Comparison of ENCODE assay signal across 17 cellular contexts in genomic region chr14:64950889-64951288, GRCh38. TPM values are rescaled to one million over a fixed set of nuclear protein-coding genes. Genes with fewer than 3 reads are reported as not detected.
DNase-seq lines count a peak whose midpoint lies in the region; ATAC-seq and TF ChIP-seq lines count a peak whose summit lies in the region.
"Had no signal": no experiment of that assay in that cellular context is flagged by ENCODE, and none has a peak within 500 bp of the region (broad histone marks: within the 10 kb centered on the region; RNA-seq: fewer than 3 reads in every experiment).

No MANE protein-coding gene starts in this region.

- H3K27me3 ChIP-seq in heart right ventricle (no peaks in the 10 kb centered on the region), vagina (no peaks in the 10 kb centered on the region)
- H3K27me3 ChIP-seq: BLaER1 had no signal

- ATAC-seq in heart right ventricle (peak; percentile 75 to 91 (median 84)), GM18519 (IDR thresholded peaks at IDR 0.05; ENCODE audit: low FRiP score, unreplicated experiment) (no peak)
- no peak for ATAC-seq in activated CD8-positive, alpha-beta memory T cell treated with anti-CD3 and anti-CD28 coated beads, Interleukin-2, amount 10 ng/mL, durations not matched to agents 7 days and 5 days
- ATAC-seq: PC-3 had no signal

- H3K4me3 ChIP-seq in heart right ventricle (peak overlapping the region in 9 of 10 donors; percentile 9 to 44 (median 28)), vagina (no peak overlapping the region)
- H3K4me3 ChIP-seq: BLaER1 had no signal

- H3K9me3 ChIP-seq in heart right ventricle: no peaks in the 10 kb centered on the region
- H3K9me3 ChIP-seq in vagina: no peaks in the 10 kb centered on the region
- H3K9me3 ChIP-seq: BLaER1 had no signal

- H3K36me3 ChIP-seq in heart right ventricle: peaks cover 0 to 51% (median 5%) of the 10 kb centered on the region in 9 donors
- H3K36me3 ChIP-seq in vagina: peaks cover 0 to 13% of the 10 kb centered on the region in 2 donors

- no peaks in the 10 kb centered on the region for H3K9me3 Mint-ChIP-seq in activated T-cell treated with anti-CD3 and anti-CD28 coated beads, Interleukin-2, amount 50 U/mL, for 24 hours
- H3K9me3 Mint-ChIP-seq in activated CD8-positive, alpha-beta memory T cell treated with anti-CD3 and anti-CD28 coated beads, Interleukin-2, amount 10 ng/mL, durations not matched to agents 7 days and 5 days (ENCODE audit: low read depth): no peaks in the 10 kb centered on the region

- intact Hi-C loops in heart right ventricle (cut with DNase I): loop anchor here in 1 of 10 donors (2.0 kb wide), 1 partner anchor 34 kb away; no protein-coding TSS in a partner anchor
- intact Hi-C loops in vagina (cut with DNase I): no loop called here

- TF ChIP-seq CTCF in heart right ventricle (IDR thresholded peaks at IDR 0.05): no peak
- TF ChIP-seq CTCF in vagina (IDR thresholded peaks at IDR 0.05): no peak

- H3K27ac ChIP-seq in heart right ventricle (peak overlapping the region; percentile 47 to 96 (median 82)), vagina (no peak overlapping the region)
- H3K27ac ChIP-seq: 22Rv1, BLaER1 had no signal

- H3K36me3 Mint-ChIP-seq in activated T-cell treated with anti-CD3 and anti-CD28 coated beads, Interleukin-2, amount 50 U/mL, for 24 hours (ENCODE audit: low read depth): peaks cover 58% of the 10 kb centered on the region
- no peaks in the 10 kb centered on the region for H3K36me3 Mint-ChIP-seq in activated CD8-positive, alpha-beta memory T cell treated with anti-CD3 and anti-CD28 coated beads, Interleukin-2, amount 10 ng/mL, durations not matched to agents 7 days and 5 days

- H3K27me3 Mint-ChIP-seq in activated T-cell treated with anti-CD3 and anti-CD28 coated beads, Interleukin-2, amount 50 U/mL, for 24 hours: no peaks in the 10 kb centered on the region
- no peaks in the 10 kb centered on the region for H3K27me3 Mint-ChIP-seq in activated CD8-positive, alpha-beta memory T cell treated with anti-CD3 and anti-CD28 coated beads, Interleukin-2, amount 10 ng/mL, durations not matched to agents 7 days and 5 days

- peaks cover 10% of the 10 kb centered on the region for H3K4me1 Mint-ChIP-seq in activated T-cell treated with anti-CD3 and anti-CD28 coated beads, Interleukin-2, amount 50 U/mL, for 24 hours (ENCODE audit: low read depth)
- no peaks in the 10 kb centered on the region for H3K4me1 Mint-ChIP-seq in activated CD8-positive, alpha-beta memory T cell treated with anti-CD3 and anti-CD28 coated beads, Interleukin-2, amount 10 ng/mL, durations not matched to agents 7 days and 5 days

- no peak overlapping the region for H3K27ac Mint-ChIP-seq in activated T-cell treated with anti-CD3 and anti-CD28 coated beads, Interleukin-2, amount 50 U/mL, for 24 hours
- H3K27ac Mint-ChIP-seq in activated CD8-positive, alpha-beta memory T cell treated with anti-CD3 and anti-CD28 coated beads, Interleukin-2, amount 10 ng/mL, durations not matched to agents 7 days and 5 days: no peak overlapping the region

- H3K4me1 ChIP-seq in heart right ventricle (peaks cover 0 to 56% (median 23%) of the 10 kb centered on the region in 9 donors), vagina (no peaks in the 10 kb centered on the region)

- WGBS in heart right ventricle, 2 donors: 55 to 73% methylated on average over 8 of the region's 8 CpGs

- DNase-seq in activated T-cell treated with anti-CD3 and anti-CD28 coated beads, Interleukin-2, amount 50 U/mL, for 24 hours: peak; percentile 5
- DNase-seq in activated T-cell treated with anti-CD3 and anti-CD28 coated beads for 4 hours (no peak), heart right ventricle (peak; percentile 48 to 78), occipital lobe (lab: John Stamatoyannopoulos, UW) (peak; percentile 46), vagina (ENCODE audit: extremely low spot score in 2 of 2) (no peak), GM19240 (ENCODE audit: insufficient read length, low spot score) (no peak)
- DNase-seq in activated CD8-positive, alpha-beta memory T cell treated with anti-CD3 and anti-CD28 coated beads, Interleukin-2, amount 10 ng/mL, durations not matched to agents 7 days and 5 days: no peak
- DNase-seq: Karpas-422, MM.1S, NCI-H1105 treated with DMSO at 0.1 percent for 48 hours, NCI-H187, NCI-H446, PC-3 had no signal

- no peak for TF ChIP-seq POLR2A in vagina (IDR thresholded peaks at IDR 0.05)

- CTCF ChIA-PET in activated CD8-positive, alpha-beta memory T cell treated with anti-CD3 and anti-CD28 coated beads, Interleukin-2, amount 10 ng/mL, durations not matched to agents 7 days and 5 days (lab: Charles Lee): no interaction called here

- no peak overlapping the region for H3K4me3 Mint-ChIP-seq in activated T-cell treated with anti-CD3 and anti-CD28 coated beads, Interleukin-2, amount 50 U/mL, for 24 hours
- no peak overlapping the region for H3K4me3 Mint-ChIP-seq in activated CD8-positive, alpha-beta memory T cell treated with anti-CD3 and anti-CD28 coated beads, Interleukin-2, amount 10 ng/mL, durations not matched to agents 7 days and 5 days

RNA-seq across cellular contexts. Expression of gene GPX2, which starts 8.3 kb away (rescaled TPM):
- total RNA-seq in heart right ventricle: not detected
- not detected for polyA plus RNA-seq in heart right ventricle
- not detected for total RNA-seq in occipital lobe
- total RNA-seq in vagina: 77.3 TPM
- total RNA-seq in activated CD8-positive, alpha-beta memory T cell treated with anti-CD3 and anti-CD28 coated beads, Interleukin-2, amount 10 ng/mL, durations not matched to agents 7 days and 5 days: not detected
- total RNA-seq: Daoy had no signal

RNA-seq across cellular contexts. Expression of gene RAB15, which starts 21.2 kb away (rescaled TPM):
- total RNA-seq in heart right ventricle (10 to 100 TPM; 11.2 to 94.3 (median 31.6) TPM), occipital lobe (28.9 TPM), vagina (8.3 TPM)
- polyA plus RNA-seq in heart right ventricle: 10 to 100 TPM in 1 of 2 donors, 1 to 10 TPM in 1; 8.2 to 35.7 TPM
- 1 to 10 TPM; 2.1 to 2.3 TPM for total RNA-seq in activated CD8-positive, alpha-beta memory T cell treated with anti-CD3 and anti-CD28 coated beads, Interleukin-2, amount 10 ng/mL, durations not matched to agents 7 days and 5 days

RNA-seq across cellular contexts. Expression of gene FNTB, which starts 35.8 kb away (rescaled TPM):
- total RNA-seq in heart right ventricle (10 to 100 TPM; 14.6 to 20.8 (median 16.9) TPM), occipital lobe (6.2 TPM), vagina (13.3 TPM)
- polyA plus RNA-seq in heart right ventricle: 10 to 100 TPM; 14.6 to 16.2 TPM
- 10 to 100 TPM; 15.0 to 15.6 TPM for total RNA-seq in activated CD8-positive, alpha-beta memory T cell treated with anti-CD3 and anti-CD28 coated beads, Interleukin-2, amount 10 ng/mL, durations not matched to agents 7 days and 5 days

RNA-seq across cellular contexts. Expression of gene CHURC1, which starts 36.6 kb away (rescaled TPM):
- total RNA-seq in heart right ventricle (10 to 100 TPM; 59.2 to 98.8 (median 76.3) TPM), occipital lobe (32.0 TPM), vagina (57.9 TPM)
- 10 to 100 TPM; 46.2 to 49.4 TPM for polyA plus RNA-seq in heart right ventricle
- 10 to 100 TPM; 49.3 to 57.9 TPM for total RNA-seq in activated CD8-positive, alpha-beta memory T cell treated with anti-CD3 and anti-CD28 coated beads, Interleukin-2, amount 10 ng/mL, durations not matched to agents 7 days and 5 days

Comparison
In these comparisons a context has a peak if more than half of its experiments do, and no peak if none do; other contexts are left out.
1. DNase-seq: peak in activated T-cell treated with anti-CD3 and anti-CD28 coated beads, Interleukin-2, amount 50 U/mL, for 24 hours (single experiment), heart right ventricle (2 of 2) and occipital lobe (single experiment); none in activated T-cell treated with anti-CD3 and anti-CD28 coated beads for 4 hours (single experiment), vagina (0 of 2), GM19240 (single experiment) and activated CD8-positive, alpha-beta memory T cell treated with anti-CD3 and anti-CD28 coated beads, Interleukin-2, amount 10 ng/mL, durations not matched to agents 7 days and 5 days (single experiment).
2. ATAC-seq: peak in heart right ventricle (8 of 8); none in activated CD8-positive, alpha-beta memory T cell treated with anti-CD3 and anti-CD28 coated beads, Interleukin-2, amount 10 ng/mL, durations not matched to agents 7 days and 5 days (single experiment) and GM18519 (single experiment).
3. H3K4me3 ChIP-seq: peak in heart right ventricle (9 of 10); none in vagina (0 of 2).
4. RNA of gene GPX2, which starts 8.3 kb away (total RNA-seq): 77.3 TPM in vagina (single experiment); not detected in activated CD8-positive, alpha-beta memory T cell treated with anti-CD3 and anti-CD28 coated beads, Interleukin-2, amount 10 ng/mL, durations not matched to agents 7 days and 5 days, not detected in heart right ventricle and not detected in occipital lobe (single experiment); every median in the first group is over 10 times any median in the second.